ENCODE assay signal across 2 cellular contexts in genomic region chr6:133301739-133302138, GRCh38.
TF ChIP-seq lines count a peak whose summit lies in the region.

No MANE protein-coding gene starts in this region.

TF ChIP-seq in GM23338, 12 proteins besides CTCF, POLR2A, EP300 and RAD21 (continued from another document):
- no peak for TF ChIP-seq ETS1 (IDR thresholded peaks at IDR 0.05)
- no peak for TF ChIP-seq ZNF462 (CRISPR knock-in tag; IDR thresholded peaks at IDR 0.05)

TF ChIP-seq in WTC11, 78 proteins besides CTCF, POLR2A, EP300 and RAD21 (continued from another document):
- no peak for TF ChIP-seq ATF2 (CRISPR knock-in tag; IDR thresholded peaks at IDR 0.05; ENCODE audit: borderline replicate concordance, low read depth)
